22 cellular contexts compared by ENCODE assay signal in genomic region chr12:108966378-108967151, GRCh38. TPM values are rescaled to one million over a fixed set of nuclear protein-coding genes. Genes with fewer than 3 reads are reported as not detected.
A peak's percentile ranks its signal among the peaks of the same experiment; 100 is the strongest.
DNase-seq lines count a peak whose midpoint lies in the region; TF ChIP-seq lines count a peak whose summit lies in the region.
"Had no signal": no experiment of that assay in that cellular context is flagged by ENCODE, and none has a peak within 500 bp of the region (broad histone marks: within the 10 kb centered on the region; RNA-seq: fewer than 3 reads in every experiment).

No MANE protein-coding gene starts in this region.

- no peaks in the 10 kb centered on the region for H3K27me3 Mint-ChIP-seq in chondrocyte (ENCODE audit: low read depth)

- no peaks in the 10 kb centered on the region for H3K27me3 ChIP-seq in MG63
- no peaks in the 10 kb centered on the region for H3K27me3 ChIP-seq in uterus
- H3K27me3 ChIP-seq: BLaER1 had no signal

- DNase-seq in AG20443 (ENCODE audit: low spot score), result peak; percentile 21
- DNase-seq in MG63, result peak; percentile 12
- no peak for DNase-seq in chondrocyte (ENCODE audit: low spot score)
- DNase-seq in myocyte (ENCODE audit: low read depth), result peak; percentile 91
- no peak for DNase-seq in SW 1271 (lab: John Stamatoyannopoulos, UW)
- no peak for DNase-seq in activated CD4-positive, alpha-beta T cell treated with anti-CD3 and anti-CD28 coated beads, Interleukin-2, amount 50 U/mL, for 4 hours
- DNase-seq in uterus, result no peak
- no peak for DNase-seq in T-helper 9 cell
- DNase-seq: CD4-positive, alpha-beta memory T cell; NCI-H1048; NCI-H1436 treated with DMSO at 0.1 percent for 48 hours; NCI-H2029; NCI-H748 treated with DMSO at 0.1 percent for 48 hours; OCI-M1; SHP77 treated with DMSO at 0.1 percent for 48 hours; SK-N-SH had no signal

- H3K9me3 ChIP-seq in MG63 (no peaks in the 10 kb centered on the region), uterus (no peaks in the 10 kb centered on the region)
- H3K9me3 ChIP-seq: A549, BLaER1, SK-N-SH had no signal

- peak overlapping the region; percentile 36 for H3K27ac Mint-ChIP-seq in chondrocyte (ENCODE audit: unreplicated experiment)
- H3K27ac Mint-ChIP-seq: CD4-positive, alpha-beta memory T cell had no signal

- H3K4me3 ChIP-seq in MG63, result no peak overlapping the region
- H3K4me3 ChIP-seq in uterus, result no peak overlapping the region
- H3K4me3 ChIP-seq: A549, BLaER1 had no signal

- peaks cover 8% of the 10 kb centered on the region for H3K4me1 Mint-ChIP-seq in chondrocyte (ENCODE audit: low read depth)
- H3K4me1 Mint-ChIP-seq: CD4-positive, alpha-beta memory T cell had no signal

- no peak overlapping the region for H3K4me3 Mint-ChIP-seq in chondrocyte (ENCODE audit: unreplicated experiment)
- H3K4me3 Mint-ChIP-seq: CD4-positive, alpha-beta memory T cell had no signal

- H3K9me3 Mint-ChIP-seq in chondrocyte (ENCODE audit: low read depth), result no peaks in the 10 kb centered on the region
- H3K9me3 Mint-ChIP-seq: CD4-positive, alpha-beta memory T cell had no signal

- H3K36me3 ChIP-seq in MG63, result no peaks in the 10 kb centered on the region
- H3K36me3 ChIP-seq in uterus, result no peaks in the 10 kb centered on the region
- H3K36me3 ChIP-seq: BLaER1 had no signal

- H3K36me3 Mint-ChIP-seq in chondrocyte (ENCODE audit: low read depth), result no peaks in the 10 kb centered on the region
- H3K36me3 Mint-ChIP-seq: CD4-positive, alpha-beta memory T cell had no signal

- TF ChIP-seq POLR2A in uterus (IDR thresholded peaks at IDR 0.05), result no peak

- H3K27ac ChIP-seq in uterus, result no peak overlapping the region
- H3K27ac ChIP-seq: A549, BLaER1, HL-60 had no signal

- intact Hi-C loops in uterus (cut with DNase I; ENCODE audit: low total_unique reads), result no loop called here

- TF ChIP-seq CTCF in chondrocyte (IDR thresholded peaks at IDR 0.05) (no peak), uterus (IDR thresholded peaks at IDR 0.05) (no peak)

- H3K4me1 ChIP-seq in uterus, result no peaks in the 10 kb centered on the region
- H3K4me1 ChIP-seq: A549, BLaER1 had no signal

RNA-seq across cellular contexts. Expression of gene SVOP, which starts 54.3 kb away (rescaled TPM):
- not detected in 2 replicates for total RNA-seq in MG63 (2014; rRNA removed; shearing (Covaris generic); ENCODE audit: low replicate concordance)
- not detected in 3 replicates for total RNA-seq in chondrocyte
- under 0.01 and 0.03 TPM in 2 replicates for total RNA-seq in myocyte
- polyA plus RNA-seq in myocyte (2012), result 0.08 TPM
- total RNA-seq in uterus, result under 1 TPM in 1 of 4 donors, not detected in 3; 0.14 TPM
- total RNA-seq: CD4-positive, alpha-beta memory T cell; H1; M059J; NCI-H460 had no signal
- polyA plus RNA-seq: A549; CD4-positive, alpha-beta memory T cell had no signal

Comparison
In these comparisons a context has a peak if more than half of its experiments do, and no peak if none do; other contexts are left out.
1. DNase-seq: peak in AG20443 (single experiment), MG63 (single experiment) and myocyte (single experiment); none in chondrocyte (single experiment), SW 1271 (0 of 2), activated CD4-positive, alpha-beta T cell treated with anti-CD3 and anti-CD28 coated beads, Interleukin-2, amount 50 U/mL, for 4 hours (0 of 2), uterus (0 of 2) and T-helper 9 cell (single experiment).